Comparison of ENCODE assay signal across 26 cellular contexts in the genomic region with DNA sequence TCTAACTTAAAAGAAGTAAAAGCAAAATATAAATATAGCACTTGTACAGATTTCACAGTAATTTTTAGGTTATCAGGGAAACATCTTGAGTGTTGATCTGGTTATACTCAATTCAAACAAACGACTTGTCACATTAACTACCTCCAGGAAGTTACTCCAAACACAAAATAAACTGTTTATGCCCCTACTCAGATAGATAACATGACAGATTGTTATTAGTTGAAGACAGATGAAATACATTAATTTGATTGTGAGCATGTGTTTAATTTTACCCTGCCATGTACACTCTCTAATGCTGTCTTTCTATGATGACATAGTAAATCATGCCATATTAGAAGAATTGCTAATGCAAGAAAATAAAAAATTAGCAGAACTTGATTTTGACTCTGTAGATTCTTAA.
"Had no signal": no experiment of that assay in that cellular context is flagged by ENCODE, and none has a peak within 500 bp of the region (broad histone marks: within the 10 kb centered on the region; RNA-seq: fewer than 3 reads in every experiment).

No MANE protein-coding gene starts in this region.

- DNase-seq: kidney glomerular epithelial cell; left cardiac atrium; left lung; naive thymus-derived CD8-positive, alpha-beta T cell; nucleus accumbens; pancreas; posterior cingulate gyrus; retina; right cardiac atrium; stimulated activated CD4-positive, alpha-beta T cell treated with anti-CD3 and anti-CD28 coated beads, Interleukin-12 subunit alpha, Interleukin-12 subunit beta, amount 100 ng/mL, for 4 hours; stimulated activated CD4-positive, alpha-beta T cell treated with anti-CD3 and anti-CD28 coated beads, Interleukin-15, amount 100 ng/mL, for 24 hours; stimulated activated CD4-positive, alpha-beta T cell treated with anti-CD3 and anti-CD28 coated beads, Interleukin-4, amount 100 ng/mL, for 24 hours; stimulated activated naive CD4-positive, alpha-beta T cell; tibial artery; trophoblast cell; upper lobe of right lung had no signal

- H3K4me1 ChIP-seq: left lung, pancreas, prostate gland, suprapubic skin, tibial artery had no signal

- H3K4me3 ChIP-seq: hepatocyte, left lung, lung, pancreas, prostate gland, skin epidermis, suprapubic skin, thoracic aorta, tibial artery, upper lobe of right lung had no signal

- ATAC-seq: left cardiac atrium; left lung; naive thymus-derived CD8-positive, alpha-beta T cell; pancreas; right cardiac atrium; sciatic nerve; stimulated activated effector memory CD8-positive, alpha-beta T cell treated with anti-CD3 and anti-CD28 coated beads, Interleukin-12 subunit alpha, Interleukin-12 subunit beta, amount 100 ng/mL, for 72 hours; upper lobe of right lung had no signal

- H3K27me3 ChIP-seq: hepatocyte, left lung, pancreas, suprapubic skin, tibial artery, upper lobe of right lung had no signal

- H2AFZ ChIP-seq: hepatocyte had no signal

- H3K9me3 ChIP-seq: left lung, pancreas, prostate gland, suprapubic skin, thoracic aorta, upper lobe of right lung had no signal

- H3K27ac ChIP-seq: hepatocyte, left lung, pancreas, prostate gland, skin epidermis, suprapubic skin, thoracic aorta, tibial artery, upper lobe of right lung had no signal

- FAIRE-seq: keratinocyte, urothelium cell line had no signal

- H3K4me2 ChIP-seq: hepatocyte had no signal

- H3K79me2 ChIP-seq: hepatocyte had no signal

- H3K36me3 ChIP-seq: left lung, pancreas, prostate gland, suprapubic skin, thoracic aorta, tibial artery, upper lobe of right lung had no signal
